Comparison of ENCODE assay signal across 8 cellular contexts in the genomic region with DNA sequence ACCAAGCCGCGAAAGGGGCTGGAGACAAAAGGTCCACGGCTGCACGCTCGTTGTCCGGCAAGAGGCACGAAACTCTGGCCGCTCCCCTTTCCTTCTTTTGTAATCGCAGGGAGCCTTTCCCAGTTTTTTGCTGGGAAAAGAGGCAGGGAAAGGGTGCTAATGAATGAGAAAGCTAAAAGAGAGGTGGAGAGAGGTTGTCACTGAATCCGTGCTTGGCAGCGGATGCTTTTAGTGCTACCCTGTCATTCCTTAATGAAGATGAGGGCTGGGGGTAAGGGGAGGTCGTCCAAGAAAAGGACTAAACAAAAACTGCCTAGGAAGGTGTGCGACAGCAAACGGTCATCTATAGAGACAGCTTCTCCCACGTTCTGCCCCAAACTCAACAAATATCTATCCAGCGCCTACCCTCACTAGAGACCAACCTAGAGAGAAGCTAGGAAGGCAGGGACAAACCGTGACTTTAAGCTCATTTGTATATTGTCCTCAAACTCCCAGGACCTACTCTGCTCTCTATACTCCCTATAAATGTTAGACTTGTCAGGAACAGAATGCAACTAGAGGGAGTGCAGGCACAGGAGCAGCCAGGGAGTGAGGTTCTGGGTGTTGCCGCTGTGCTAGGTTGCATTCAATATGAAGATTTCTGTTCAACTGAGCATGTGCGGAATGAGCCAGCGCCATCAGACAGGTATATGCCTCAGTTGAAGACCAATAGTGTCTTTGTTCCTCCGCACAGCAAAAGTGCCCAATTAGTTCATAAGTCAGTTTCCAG. TPM values are rescaled to one million over a fixed set of nuclear protein-coding genes. Genes with fewer than 3 reads are reported as not detected.
A peak's percentile ranks its signal among the peaks of the same experiment; 100 is the strongest.
DNase-seq lines count a peak whose midpoint lies in the region; ATAC-seq and TF ChIP-seq lines count a peak whose summit lies in the region.

No MANE protein-coding gene starts in this region.

- intact Hi-C loops in mucosa of descending colon (cut with DNase I, micrococcal nuclease), result no loop called here
- intact Hi-C loops in tibial artery (cut with DNase I; ENCODE audit: low total_unique reads), result no loop called here

- DNase-seq in GM12864 (ENCODE audit: low read depth) (no peak), NCI-H1694 treated with DMSO at 0.1 percent for 48 hours (lab: John Stamatoyannopoulos, UW) (peak; percentile 47), epithelial cell of esophagus (ENCODE audit: low read depth) (peak; percentile 74), mucosa of descending colon (peak in 2 of 3 donors; percentile 48 to 56), tibial artery (peak; percentile 21 to 54)
- peak; percentile 40 for DNase-seq in activated CD4-positive, alpha-beta T cell treated with anti-CD3 and anti-CD28 coated beads for 48 hours

- TF ChIP-seq CTCF in GM12864 (IDR thresholded peaks at IDR 0.05; ENCODE audit: low read depth, low read length, missing control alignments) (no peak), epithelial cell of esophagus (IDR thresholded peaks at IDR 0.05; ENCODE audit: insufficient read depth, low read depth, low read length, missing control alignments) (no peak), mucosa of descending colon (IDR thresholded peaks at IDR 0.05) (no peak), tibial artery (IDR thresholded peaks at IDR 0.05) (no peak)

- H3K4me1 ChIP-seq in mucosa of descending colon (ENCODE audit: low read depth) (no peaks in the 10 kb centered on the region), tibial artery (peaks cover 0 to 8% (median 0%) of the 10 kb centered on the region in 4 donors)

- H3K36me3 ChIP-seq in mucosa of descending colon (ENCODE audit: low read depth) (no peaks in the 10 kb centered on the region), tibial artery (no peaks in the 10 kb centered on the region)

- peak; percentile 50 for ATAC-seq in mucosa of descending colon
- no peak for ATAC-seq in HG03442 (IDR thresholded peaks at IDR 0.05; ENCODE audit: unreplicated experiment)
- ATAC-seq in HG02938 (IDR thresholded peaks at IDR 0.05; ENCODE audit: unreplicated experiment), result no peak

- H3K27me3 ChIP-seq in tibial artery, result no peaks in the 10 kb centered on the region

- no peaks in the 10 kb centered on the region for H3K9me3 ChIP-seq in mucosa of descending colon
- no peaks in the 10 kb centered on the region for H3K9me3 ChIP-seq in tibial artery

- H3K4me3 ChIP-seq in GM12864 (ENCODE audit: low read depth, low read length) (peak overlapping the region; percentile 73), epithelial cell of esophagus (ENCODE audit: low read length) (peak overlapping the region; percentile 63), mucosa of descending colon (peak overlapping the region; percentile 21), tibial artery (peak overlapping the region; percentile 67 to 76)

- peak overlapping the region; percentile 78 to 85 for H3K27ac ChIP-seq in tibial artery

RNA-seq across cellular contexts. Expression of gene CASK, which starts 0.8 kb away (rescaled TPM):
- total RNA-seq in mucosa of descending colon, result 100 to 1,000 TPM in 1 of 3 donors, 10 to 100 TPM in 2; 50.6 to 108 (median 83.3) TPM

Comparison
In these comparisons a context has a peak if more than half of its experiments do, and no peak if none do; other contexts are left out.
1. H3K4me3 ChIP-seq: peak in every context shown above with its lines; median percentile 73 in GM12864; 72 in tibial artery; 63 in epithelial cell of esophagus; 21 in mucosa of descending colon.